ENCODE assay signal across 40 cellular contexts in genomic region chr11:5931061-5931460, GRCh38. TPM values are rescaled to one million over a fixed set of nuclear protein-coding genes. Genes with fewer than 3 reads are reported as not detected.
"Had no signal": no experiment of that assay in that cellular context is flagged by ENCODE, and none has a peak within 500 bp of the region (broad histone marks: within the 10 kb centered on the region; RNA-seq: fewer than 3 reads in every experiment).

No MANE protein-coding gene starts in this region.

- H3K4me1 Mint-ChIP-seq: activated B cell treated with CpG ODN at 0.5 μM for 24 hours; activated CD4-positive, alpha-beta T cell treated with anti-CD3 and anti-CD28 coated beads, Interleukin-2, amount 10 ng/mL, durations not matched to agents 24 days and 14 days; activated naive CD8-positive, alpha-beta T cell treated with anti-CD3 and anti-CD28 coated beads for 36 hours; activated T-helper 17 cell treated with anti-CD3 and anti-CD28 coated beads, Interleukin-2, amount 50 U/mL, for 72 hours; central memory CD8-positive, alpha-beta T cell had no signal

- ATAC-seq: activated CD8-positive, alpha-beta T cell treated with anti-CD3 and anti-CD28 coated beads for 36 hours; activated naive CD4-positive, alpha-beta T cell treated with anti-CD3 and anti-CD28 coated beads, Interleukin-2, amount 50 U/mL, for 72 hours; activated T-cell treated with anti-CD3 and anti-CD28 coated beads, Interleukin-2, amount 50 U/mL, for 4 hours; activated T-cell treated with anti-CD3 and anti-CD28 coated beads, Interleukin-2, amount 50 U/mL, for 72 hours; activated T-helper 17 cell treated with anti-CD3 and anti-CD28 coated beads, Interleukin-2, amount 50 U/mL, for 72 hours; body of pancreas had no signal

- H3K9me3 ChIP-seq: adrenal gland, body of pancreas had no signal

- H3K4me3 Mint-ChIP-seq: activated B cell treated with CpG ODN at 0.5 μM for 24 hours; activated CD4-positive, alpha-beta memory T cell treated with anti-CD3 and anti-CD28 coated beads for 36 hours; activated CD4-positive, alpha-beta T cell treated with anti-CD3 and anti-CD28 coated beads, Interleukin-2, amount 10 ng/mL, durations not matched to agents 24 days and 14 days; activated CD8-positive, alpha-beta T cell treated with anti-CD3 and anti-CD28 coated beads for 36 hours; activated naive CD4-positive, alpha-beta T cell treated with anti-CD3 and anti-CD28 coated beads for 36 hours; activated naive CD8-positive, alpha-beta T cell treated with anti-CD3 and anti-CD28 coated beads for 36 hours; activated T-cell treated with anti-CD3 and anti-CD28 coated beads, Interleukin-2, amount 50 U/mL, for 4 hours; activated T-cell treated with anti-CD3 and anti-CD28 coated beads, Interleukin-2, amount 50 U/mL, for 72 hours; activated T-helper 1 cell treated with anti-CD3 and anti-CD28 coated beads, Interleukin-12 subunit alpha, Interleukin-12 subunit beta, Interleukin-2, Interleukin-4 antibody, amounts not matched to agents 30 ng/mL and 10 ng/mL and 1 ng/mL, durations not matched to agents 14 hours and 24 hours and 36 hours; activated T-helper 17 cell treated with anti-CD3 and anti-CD28 coated beads, Interleukin-2, amount 50 U/mL, for 72 hours; central memory CD8-positive, alpha-beta T cell; T-helper 1 cell treated with Interleukin-12 subunit alpha and Interleukin-12 subunit beta and Interleukin-4 antibody, amounts not matched to agents 30 μg/mL and 1 μg/mL, for 36 hours; T-helper 2 cell treated with Interferon-gamma antibody and Interleukin-4, amounts not matched to agents 5 μg/mL and 100 μg/mL, for 36 hours had no signal

- DNase-seq: activated B cell treated with CpG ODN at 0.5 μM for 24 hours; activated CD4-positive, alpha-beta memory T cell treated with anti-CD3 and anti-CD28 coated beads for 36 hours; activated CD4-positive, alpha-beta T cell treated with anti-CD3 and anti-CD28 coated beads for 4 hours; activated CD4-positive, alpha-beta T cell treated with anti-CD3 and anti-CD28 coated beads, Interleukin-2, amount 10 ng/mL, durations not matched to agents 24 days and 14 days; activated CD4-positive, alpha-beta T cell treated with anti-CD3 and anti-CD28 coated beads, Interleukin-2, amount 50 U/mL, for 1 hour; activated CD4-positive, alpha-beta T cell treated with anti-CD3 and anti-CD28 coated beads, Interleukin-2, amount 50 U/mL, for 4 hours; activated CD4-positive, CD25-positive, alpha-beta regulatory T cell treated with anti-CD3 and anti-CD28 coated beads, Interleukin-2, amount 50 U/mL, for 72 hours; activated CD8-positive, alpha-beta memory T cell treated with anti-CD3 and anti-CD28 coated beads, Interleukin-2, amount 50 U/mL, for 4 hours; activated CD8-positive, alpha-beta T cell treated with anti-CD3 and anti-CD28 coated beads for 36 hours; activated gamma-delta T cell treated with Interleukin-2 at 50 U/mL for 16 hours; activated naive CD4-positive, alpha-beta T cell; activated naive CD4-positive, alpha-beta T cell treated with anti-CD3 and anti-CD28 coated beads for 36 hours; activated naive CD4-positive, alpha-beta T cell treated with anti-CD3 and anti-CD28 coated beads, Interleukin-2, amount 50 U/mL, for 16 hours; activated naive CD8-positive, alpha-beta T cell treated with anti-CD3 and anti-CD28 coated beads for 36 hours; activated T-cell treated with anti-CD3 and anti-CD28 coated beads for 4 hours; activated T-cell treated with anti-CD3 and anti-CD28 coated beads, Interleukin-2, amount 50 U/mL, for 1 hour; activated T-cell treated with anti-CD3 and anti-CD28 coated beads, Interleukin-2, amount 50 U/mL, for 4 hours; activated T-cell treated with anti-CD3 and anti-CD28 coated beads, Interleukin-2, amount 50 U/mL, for 72 hours; adrenal gland; amniotic stem cell; aorta; body of pancreas; brain microvascular endothelial cell; caudate nucleus; cerebellar nuclear complex; SW 1271; T-helper 1 cell; T-helper 9 cell had no signal

- H3K36me3 ChIP-seq: adrenal gland, brain microvascular endothelial cell, breast epithelium, cardiac muscle cell had no signal

- H3K27me3 ChIP-seq: adrenal gland, body of pancreas, brain microvascular endothelial cell, breast epithelium, cardiac muscle cell had no signal

- H3K4me3 ChIP-seq: adrenal gland, body of pancreas, breast epithelium, cardiac muscle cell had no signal

- FAIRE-seq: astrocyte, TTC549 had no signal

- H3K4me1 ChIP-seq: adrenal gland, body of pancreas, breast epithelium had no signal

- H3K27ac Mint-ChIP-seq: activated B cell treated with CpG ODN at 0.5 μM for 24 hours; activated CD4-positive, alpha-beta memory T cell treated with anti-CD3 and anti-CD28 coated beads for 36 hours; activated CD4-positive, alpha-beta T cell treated with anti-CD3 and anti-CD28 coated beads, Interleukin-2, amount 10 ng/mL, durations not matched to agents 24 days and 14 days; activated CD8-positive, alpha-beta T cell treated with anti-CD3 and anti-CD28 coated beads for 36 hours; activated naive CD4-positive, alpha-beta T cell treated with anti-CD3 and anti-CD28 coated beads for 36 hours; activated naive CD8-positive, alpha-beta T cell treated with anti-CD3 and anti-CD28 coated beads for 36 hours; activated T-cell treated with anti-CD3 and anti-CD28 coated beads, Interleukin-2, amount 50 U/mL, for 72 hours; activated T-helper 1 cell treated with anti-CD3 and anti-CD28 coated beads, Interleukin-12 subunit alpha, Interleukin-12 subunit beta, Interleukin-2, Interleukin-4 antibody, amounts not matched to agents 30 ng/mL and 10 ng/mL and 1 ng/mL, durations not matched to agents 14 hours and 24 hours and 36 hours; activated T-helper 17 cell treated with anti-CD3 and anti-CD28 coated beads, Interleukin-2, amount 50 U/mL, for 72 hours; T-helper 1 cell treated with Interleukin-12 subunit alpha and Interleukin-12 subunit beta and Interleukin-4 antibody, amounts not matched to agents 30 μg/mL and 1 μg/mL, for 36 hours; T-helper 2 cell treated with Interferon-gamma antibody and Interleukin-4, amounts not matched to agents 5 μg/mL and 100 μg/mL, for 36 hours had no signal

- H3K27ac ChIP-seq: adrenal gland, body of pancreas, brain microvascular endothelial cell, breast epithelium, cardiac muscle cell, VCaP had no signal

- H3K36me3 Mint-ChIP-seq: activated CD4-positive, alpha-beta memory T cell treated with anti-CD3 and anti-CD28 coated beads for 36 hours had no signal

- H3K27me3 Mint-ChIP-seq: activated B cell treated with CpG ODN at 0.5 μM for 24 hours; activated CD4-positive, alpha-beta memory T cell treated with anti-CD3 and anti-CD28 coated beads for 36 hours; activated CD4-positive, alpha-beta T cell treated with anti-CD3 and anti-CD28 coated beads, Interleukin-2, amount 10 ng/mL, durations not matched to agents 24 days and 14 days; activated CD8-positive, alpha-beta T cell treated with anti-CD3 and anti-CD28 coated beads for 36 hours; activated naive CD8-positive, alpha-beta T cell treated with anti-CD3 and anti-CD28 coated beads for 36 hours had no signal

RNA-seq across cellular contexts. Expression of gene OR56A3, which starts 11.0 kb away (rescaled TPM):
- total RNA-seq: activated B cell treated with CpG ODN at 0.5 μM for 24 hours; activated CD4-positive, alpha-beta memory T cell treated with anti-CD3 and anti-CD28 coated beads for 36 hours; activated CD4-positive, alpha-beta T cell treated with anti-CD3 and anti-CD28 coated beads, Interleukin-2, amount 10 ng/mL, durations not matched to agents 24 days and 14 days; activated CD8-positive, alpha-beta memory T cell treated with anti-CD3 and anti-CD28 coated beads for 36 hours; activated CD8-positive, alpha-beta T cell treated with anti-CD3 and anti-CD28 coated beads for 36 hours; activated naive CD4-positive, alpha-beta T cell treated with anti-CD3 and anti-CD28 coated beads for 36 hours; activated naive CD4-positive, alpha-beta T cell treated with anti-CD3 and anti-CD28 coated beads, Interleukin-2, amount 50 U/mL, for 72 hours; activated naive CD8-positive, alpha-beta T cell treated with anti-CD3 and anti-CD28 coated beads for 36 hours; activated T-cell treated with anti-CD3 and anti-CD28 coated beads, Interleukin-2, amount 50 U/mL, for 4 hours; activated T-cell treated with anti-CD3 and anti-CD28 coated beads, Interleukin-2, amount 50 U/mL, for 72 hours; activated T-helper 1 cell treated with anti-CD3 and anti-CD28 coated beads, Interleukin-12 subunit alpha, Interleukin-12 subunit beta, Interleukin-2, Interleukin-4 antibody, amounts not matched to agents 30 ng/mL and 10 ng/mL and 1 ng/mL, durations not matched to agents 14 hours and 24 hours and 36 hours; activated T-helper 17 cell treated with anti-CD3 and anti-CD28 coated beads, Interleukin-2, amount 50 U/mL, for 72 hours; adrenal gland; aorta; astrocyte; body of pancreas; breast epithelium; cardiac muscle cell had no signal
- polyA plus RNA-seq: adrenal gland, aorta, cardiac muscle cell had no signal

RNA-seq across cellular contexts. Expression of gene OR56A5, which starts 37.2 kb away (rescaled TPM):
- total RNA-seq: activated B cell treated with CpG ODN at 0.5 μM for 24 hours; activated CD4-positive, alpha-beta memory T cell treated with anti-CD3 and anti-CD28 coated beads for 36 hours; activated CD4-positive, alpha-beta T cell treated with anti-CD3 and anti-CD28 coated beads, Interleukin-2, amount 10 ng/mL, durations not matched to agents 24 days and 14 days; activated CD8-positive, alpha-beta memory T cell treated with anti-CD3 and anti-CD28 coated beads for 36 hours; activated CD8-positive, alpha-beta T cell treated with anti-CD3 and anti-CD28 coated beads for 36 hours; activated naive CD4-positive, alpha-beta T cell treated with anti-CD3 and anti-CD28 coated beads for 36 hours; activated naive CD4-positive, alpha-beta T cell treated with anti-CD3 and anti-CD28 coated beads, Interleukin-2, amount 50 U/mL, for 72 hours; activated naive CD8-positive, alpha-beta T cell treated with anti-CD3 and anti-CD28 coated beads for 36 hours; activated T-cell treated with anti-CD3 and anti-CD28 coated beads, Interleukin-2, amount 50 U/mL, for 4 hours; activated T-cell treated with anti-CD3 and anti-CD28 coated beads, Interleukin-2, amount 50 U/mL, for 72 hours; activated T-helper 1 cell treated with anti-CD3 and anti-CD28 coated beads, Interleukin-12 subunit alpha, Interleukin-12 subunit beta, Interleukin-2, Interleukin-4 antibody, amounts not matched to agents 30 ng/mL and 10 ng/mL and 1 ng/mL, durations not matched to agents 14 hours and 24 hours and 36 hours; activated T-helper 17 cell treated with anti-CD3 and anti-CD28 coated beads, Interleukin-2, amount 50 U/mL, for 72 hours; adrenal gland; aorta; astrocyte; body of pancreas; breast epithelium; cardiac muscle cell had no signal
- polyA plus RNA-seq: adrenal gland, aorta, cardiac muscle cell had no signal

RNA-seq across cellular contexts. Expression of gene OR52E5, which starts 38.1 kb away (rescaled TPM):
- total RNA-seq: activated B cell treated with CpG ODN at 0.5 μM for 24 hours; activated CD4-positive, alpha-beta memory T cell treated with anti-CD3 and anti-CD28 coated beads for 36 hours; activated CD4-positive, alpha-beta T cell treated with anti-CD3 and anti-CD28 coated beads, Interleukin-2, amount 10 ng/mL, durations not matched to agents 24 days and 14 days; activated CD8-positive, alpha-beta memory T cell treated with anti-CD3 and anti-CD28 coated beads for 36 hours; activated CD8-positive, alpha-beta T cell treated with anti-CD3 and anti-CD28 coated beads for 36 hours; activated naive CD4-positive, alpha-beta T cell treated with anti-CD3 and anti-CD28 coated beads for 36 hours; activated naive CD4-positive, alpha-beta T cell treated with anti-CD3 and anti-CD28 coated beads, Interleukin-2, amount 50 U/mL, for 72 hours; activated naive CD8-positive, alpha-beta T cell treated with anti-CD3 and anti-CD28 coated beads for 36 hours; activated T-cell treated with anti-CD3 and anti-CD28 coated beads, Interleukin-2, amount 50 U/mL, for 4 hours; activated T-cell treated with anti-CD3 and anti-CD28 coated beads, Interleukin-2, amount 50 U/mL, for 72 hours; activated T-helper 1 cell treated with anti-CD3 and anti-CD28 coated beads, Interleukin-12 subunit alpha, Interleukin-12 subunit beta, Interleukin-2, Interleukin-4 antibody, amounts not matched to agents 30 ng/mL and 10 ng/mL and 1 ng/mL, durations not matched to agents 14 hours and 24 hours and 36 hours; activated T-helper 17 cell treated with anti-CD3 and anti-CD28 coated beads, Interleukin-2, amount 50 U/mL, for 72 hours; adrenal gland; aorta; astrocyte; body of pancreas; breast epithelium; cardiac muscle cell had no signal
- polyA plus RNA-seq: adrenal gland, aorta, cardiac muscle cell had no signal

RNA-seq across cellular contexts. Expression of gene OR52E4, which starts 50.6 kb away (rescaled TPM):
- total RNA-seq: activated B cell treated with CpG ODN at 0.5 μM for 24 hours; activated CD4-positive, alpha-beta memory T cell treated with anti-CD3 and anti-CD28 coated beads for 36 hours; activated CD4-positive, alpha-beta T cell treated with anti-CD3 and anti-CD28 coated beads, Interleukin-2, amount 10 ng/mL, durations not matched to agents 24 days and 14 days; activated CD8-positive, alpha-beta memory T cell treated with anti-CD3 and anti-CD28 coated beads for 36 hours; activated CD8-positive, alpha-beta T cell treated with anti-CD3 and anti-CD28 coated beads for 36 hours; activated naive CD4-positive, alpha-beta T cell treated with anti-CD3 and anti-CD28 coated beads for 36 hours; activated naive CD4-positive, alpha-beta T cell treated with anti-CD3 and anti-CD28 coated beads, Interleukin-2, amount 50 U/mL, for 72 hours; activated naive CD8-positive, alpha-beta T cell treated with anti-CD3 and anti-CD28 coated beads for 36 hours; activated T-cell treated with anti-CD3 and anti-CD28 coated beads, Interleukin-2, amount 50 U/mL, for 4 hours; activated T-cell treated with anti-CD3 and anti-CD28 coated beads, Interleukin-2, amount 50 U/mL, for 72 hours; activated T-helper 1 cell treated with anti-CD3 and anti-CD28 coated beads, Interleukin-12 subunit alpha, Interleukin-12 subunit beta, Interleukin-2, Interleukin-4 antibody, amounts not matched to agents 30 ng/mL and 10 ng/mL and 1 ng/mL, durations not matched to agents 14 hours and 24 hours and 36 hours; activated T-helper 17 cell treated with anti-CD3 and anti-CD28 coated beads, Interleukin-2, amount 50 U/mL, for 72 hours; adrenal gland; aorta; astrocyte; body of pancreas; breast epithelium; cardiac muscle cell had no signal
- polyA plus RNA-seq: adrenal gland, aorta, cardiac muscle cell had no signal

RNA-seq across cellular contexts. Expression of gene OR52L1, which starts 55.7 kb away (rescaled TPM):
- total RNA-seq: activated B cell treated with CpG ODN at 0.5 μM for 24 hours; activated CD4-positive, alpha-beta memory T cell treated with anti-CD3 and anti-CD28 coated beads for 36 hours; activated CD4-positive, alpha-beta T cell treated with anti-CD3 and anti-CD28 coated beads, Interleukin-2, amount 10 ng/mL, durations not matched to agents 24 days and 14 days; activated CD8-positive, alpha-beta memory T cell treated with anti-CD3 and anti-CD28 coated beads for 36 hours; activated CD8-positive, alpha-beta T cell treated with anti-CD3 and anti-CD28 coated beads for 36 hours; activated naive CD4-positive, alpha-beta T cell treated with anti-CD3 and anti-CD28 coated beads for 36 hours; activated naive CD4-positive, alpha-beta T cell treated with anti-CD3 and anti-CD28 coated beads, Interleukin-2, amount 50 U/mL, for 72 hours; activated naive CD8-positive, alpha-beta T cell treated with anti-CD3 and anti-CD28 coated beads for 36 hours; activated T-cell treated with anti-CD3 and anti-CD28 coated beads, Interleukin-2, amount 50 U/mL, for 4 hours; activated T-cell treated with anti-CD3 and anti-CD28 coated beads, Interleukin-2, amount 50 U/mL, for 72 hours; activated T-helper 1 cell treated with anti-CD3 and anti-CD28 coated beads, Interleukin-12 subunit alpha, Interleukin-12 subunit beta, Interleukin-2, Interleukin-4 antibody, amounts not matched to agents 30 ng/mL and 10 ng/mL and 1 ng/mL, durations not matched to agents 14 hours and 24 hours and 36 hours; activated T-helper 17 cell treated with anti-CD3 and anti-CD28 coated beads, Interleukin-2, amount 50 U/mL, for 72 hours; aorta; astrocyte; body of pancreas; breast epithelium had no signal
- polyA plus RNA-seq: adrenal gland, aorta, cardiac muscle cell had no signal
